15 cellular contexts compared by ENCODE assay signal in genomic region chr5:16808936-16809815, GRCh38.
DNase-seq lines count a peak whose midpoint lies in the region; ATAC-seq, FAIRE-seq and TF ChIP-seq lines count a peak whose summit lies in the region.
"Had no signal": no experiment of that assay in that cellular context is flagged by ENCODE, and none has a peak within 500 bp of the region (broad histone marks: within the 10 kb centered on the region; RNA-seq: fewer than 3 reads in every experiment).

No MANE protein-coding gene starts in this region.

- H3K27me3 Mint-ChIP-seq in brain = no peaks in the 10 kb centered on the region
- H3K27me3 Mint-ChIP-seq: central memory CD8-positive, alpha-beta T cell had no signal

- BruUV-seq in HepG2 (replicated peaks; lab: Mats Ljungman, UMichigan) = no TSS peak

- H3K79me2 ChIP-seq in HepG2 (ENCODE audit: insufficient read depth, low read length) = no peaks in the 10 kb centered on the region

- peaks cover 45% of the 10 kb centered on the region for H3K4me1 Mint-ChIP-seq in brain
- H3K4me1 Mint-ChIP-seq: activated CD8-positive, alpha-beta memory T cell treated with anti-CD3 and anti-CD28 coated beads, Interleukin-2, amount 10 ng/mL, durations not matched to agents 7 days and 5 days; central memory CD8-positive, alpha-beta T cell had no signal

- H3K36me3 ChIP-seq in HepG2 (replicated peaks in 1 of 2; ENCODE audit: control insufficient read depth in 1 of 2, insufficient read depth in 2 of 2, low read length in 2 of 2) = no peaks in the 10 kb centered on the region
- H3K36me3 ChIP-seq in stomach = no peaks in the 10 kb centered on the region
- H3K36me3 ChIP-seq in esophagus muscularis mucosa = no peaks in the 10 kb centered on the region

- peaks cover 4% of the 10 kb centered on the region for H3K36me3 Mint-ChIP-seq in brain
- H3K36me3 Mint-ChIP-seq: activated CD8-positive, alpha-beta memory T cell treated with anti-CD3 and anti-CD28 coated beads, Interleukin-2, amount 10 ng/mL, durations not matched to agents 7 days and 5 days; CD14-positive monocyte had no signal

- CTCF ChIA-PET in HepG2 (lab: Yijun Ruan, JAX; ENCODE audit: low intra/inter-chr PET ratio, low total read pairs) = no interaction called here

- in situ Hi-C loops in HepG2 (cut with HindIII; ENCODE audit: extremely low pct_ligation_motif_present, low pct_unique_long_range_greater_than_20kb) = no loop called here

- H3K27me3 ChIP-seq in HepG2 (ENCODE audit: control insufficient read depth in 1 of 2, insufficient read depth in 2 of 2, low read length in 2 of 2) (no peaks in the 10 kb centered on the region), stomach (no peaks in the 10 kb centered on the region), esophagus muscularis mucosa (no peaks in the 10 kb centered on the region)

- no peak for TF ChIP-seq RAD21 in HepG2 (CRISPR knock-in tag; IDR thresholded peaks at IDR 0.05)

- H3K4me3 ChIP-seq in HepG2 (replicated peaks in 1 of 3; ENCODE audit: insufficient read depth in 1 of 3, low read depth in 2 of 3, low read length in 3 of 3) (peak overlapping the region in 2 of 3 experiments; percentile 25 to 48; a peak in 2 of 6 replicates), stomach (peak overlapping the region in 1 of 4 donors; percentile 3), esophagus muscularis mucosa (no peak overlapping the region)

- H3K27ac ChIP-seq in HepG2 (ENCODE audit: extremely low read length, insufficient read depth, low read length) (peak overlapping the region; percentile 58), stomach (peak overlapping the region in 4 of 5 donors; percentile 19 to 66 (median 44)), esophagus muscularis mucosa (replicated peaks in 1 of 4) (no peak overlapping the region)

- peak; percentile 54 for FAIRE-seq in HTR-8/SVneo (lab: Jason Lieb, UNC)
- peak; percentile 54 for FAIRE-seq in HepG2 (lab: Jason Lieb, UNC)

- H3K4me2 ChIP-seq in HepG2 (ENCODE audit: low read depth, low read length) = peak overlapping the region; percentile 67

- no peaks in the 10 kb centered on the region for H3K9me3 ChIP-seq in HepG2 (ENCODE audit: low read length)
- no peaks in the 10 kb centered on the region for H3K9me3 ChIP-seq in stomach
- H3K9me3 ChIP-seq in esophagus muscularis mucosa = no peaks in the 10 kb centered on the region

- H4K20me1 ChIP-seq in HepG2 (ENCODE audit: insufficient read depth, low read length) = no peaks in the 10 kb centered on the region

- H3K9ac ChIP-seq in HepG2 (ENCODE audit: insufficient read depth, low read depth, low read length) = no peak overlapping the region

- TF ChIP-seq CTCF in brain (conservative IDR thresholded peaks at IDR 0.05) (no peak), HepG2 (CRISPR knock-in tag; IDR thresholded peaks at IDR 0.05) (no peak), stomach (IDR thresholded peaks at IDR 0.05) (no peak), esophagus muscularis mucosa (IDR thresholded peaks at IDR 0.05) (no peak)

- no peak overlapping the region for H2AFZ ChIP-seq in HepG2 (ENCODE audit: low read length)

- 63% methylated on average over 13 of the region's 17 CpGs for WGBS in HepG2 (ENCODE audit: low lambda C conversion rate)
- WGBS in stomach, 5 donors = 70 to 74% (median 72%) methylated on average over 17 of the region's 17 CpGs
- 90% methylated on average over 17 of the region's 17 CpGs for WGBS in esophagus muscularis mucosa

- H3K27ac Mint-ChIP-seq in brain = peak overlapping the region; percentile 6 to 82 (median 74)
- H3K27ac Mint-ChIP-seq: activated CD8-positive, alpha-beta memory T cell treated with anti-CD3 and anti-CD28 coated beads, Interleukin-2, amount 10 ng/mL, durations not matched to agents 7 days and 5 days had no signal

- TF ChIP-seq EP300 in HepG2 (IDR thresholded peaks at IDR 0.05; ENCODE audit: low read depth in 2 of 2, low read length in 2 of 2) = no peak
- TF ChIP-seq EP300 in HepG2 (CRISPR knock-in tag; IDR thresholded peaks at IDR 0.05; ENCODE audit: borderline replicate concordance) = no peak
- no peak for TF ChIP-seq EP300 in stomach (IDR thresholded peaks at IDR 0.05)
- no peak for TF ChIP-seq EP300 in esophagus muscularis mucosa (IDR thresholded peaks at IDR 0.05)

- no peak for DNase-seq in HTR-8/SVneo (ENCODE audit: insufficient read length, low spot score)
- peak; percentile 10 for DNase-seq in HepG2 (ENCODE audit: low spot score)
- no peak for DNase-seq in stomach
- DNase-seq in globus pallidus (ENCODE audit: low spot score) = no peak
- no peak for DNase-seq in esophagus muscularis mucosa (ENCODE audit: extremely low spot score)
- DNase-seq in hepatic stellate cell (ENCODE audit: low spot score) = no peak
- DNase-seq: activated CD8-positive, alpha-beta memory T cell treated with anti-CD3 and anti-CD28 coated beads, Interleukin-2, amount 10 ng/mL, durations not matched to agents 7 days and 5 days; activated naive CD4-positive, alpha-beta T cell treated with anti-CD3 and anti-CD28 coated beads, Interleukin-2, amount 50 U/mL, for 16 hours; DND-41; NCI-H446 treated with DMSO at 0.1 percent for 48 hours; OCI-M1 had no signal

- peaks cover 41% of the 10 kb centered on the region for H3K4me1 ChIP-seq in HepG2 (ENCODE audit: insufficient read depth, low read length)
- H3K4me1 ChIP-seq in stomach = peaks cover 22 to 54% (median 27%) of the 10 kb centered on the region in 4 donors
- H3K4me1 ChIP-seq in esophagus muscularis mucosa = peaks cover 0 to 10% (median 8%) of the 10 kb centered on the region in 4 donors

- POLR2A ChIA-PET in HepG2 (lab: Yijun Ruan, JAX) = no interaction called here

- intact Hi-C loops in HepG2 (cut with micrococcal nuclease; ENCODE audit: unreplicated experiment) (no loop called here), stomach (cut with DNase I; ENCODE audit: low total_unique reads) (loop anchor here (10.0 kb wide), 1 partner anchor 126 kb away; the partner anchor contains the start of gene MYO10), esophagus muscularis mucosa (cut with DNase I) (no loop called here)

- TF ChIP-seq POLR2A in HepG2 (IDR thresholded peaks at IDR 0.05; ENCODE audit: insufficient read depth in 1 of 2, low read depth in 2 of 2, low read length in 2 of 2) = no peak
- TF ChIP-seq POLR2A in stomach (IDR thresholded peaks at IDR 0.05) = no peak
- TF ChIP-seq POLR2A in esophagus muscularis mucosa (IDR thresholded peaks at IDR 0.05; ENCODE audit: low read depth) = no peak

- peak overlapping the region; percentile 19 to 69 (median 25) for H3K4me3 Mint-ChIP-seq in brain
- H3K4me3 Mint-ChIP-seq: activated CD8-positive, alpha-beta memory T cell treated with anti-CD3 and anti-CD28 coated beads, Interleukin-2, amount 10 ng/mL, durations not matched to agents 7 days and 5 days; CD14-positive monocyte; central memory CD8-positive, alpha-beta T cell had no signal

- ATAC-seq in HepG2 (peak; percentile 85), HG03442 (IDR thresholded peaks at IDR 0.05; ENCODE audit: unreplicated experiment) (no peak)
- ATAC-seq: activated CD8-positive, alpha-beta memory T cell treated with anti-CD3 and anti-CD28 coated beads, Interleukin-2, amount 10 ng/mL, durations not matched to agents 7 days and 5 days had no signal

- H3K9me3 Mint-ChIP-seq in brain = peaks cover 0 to 4% (median 0%) of the 10 kb centered on the region in 5 experiments
- H3K9me3 Mint-ChIP-seq: CD14-positive monocyte had no signal

TF ChIP-seq in HepG2, 621 proteins besides CTCF, POLR2A, EP300 and RAD21 (continues in another document):
- TF ChIP-seq LCORL (IDR thresholded peaks at IDR 0.05) (no peak), LCORL (CRISPR knock-in tag; IDR thresholded peaks at IDR 0.05) (0 out of 2 replicates have a peak, but pooled peaks have one; percentile 25), ZNF331 (CRISPR knock-in tag; IDR thresholded peaks at IDR 0.05) (no peak), NFIC (IDR thresholded peaks at IDR 0.05; ENCODE audit: low read length) (0 out of 2 replicates have a peak, but pooled peaks have one; percentile 21), SALL1 (CRISPR knock-in tag; IDR thresholded peaks at IDR 0.05) (no peak), KLF12 (CRISPR knock-in tag; IDR thresholded peaks at IDR 0.05; ENCODE audit: borderline replicate concordance) (no peak), SMAD9 (CRISPR knock-in tag; IDR thresholded peaks at IDR 0.05) (no peak), THAP7 (CRISPR knock-in tag; IDR thresholded peaks at IDR 0.05) (no peak), ZNF430 (CRISPR knock-in tag; IDR thresholded peaks at IDR 0.05) (no peak), TFAP4 (IDR thresholded peaks at IDR 0.05; ENCODE audit: borderline replicate concordance, low read depth) (peak; percentile 36; the same call in 1 of the 2 replicates), FOXA3 (CRISPR knock-in tag; IDR thresholded peaks at IDR 0.05) (0 out of 2 replicates have a peak, but pooled peaks have one; percentile 11), RBAK (CRISPR knock-in tag; IDR thresholded peaks at IDR 0.05) (peak; percentile 58; the same call in 1 of the 2 replicates), MYC (CRISPR knock-in tag; IDR thresholded peaks at IDR 0.05; ENCODE audit: borderline replicate concordance) (peak; percentile 26; the same call in 1 of the 2 replicates), CBX2 (IDR thresholded peaks at IDR 0.05; ENCODE audit: low read depth, low read length) (no peak), CBX2 (CRISPR knock-in tag; IDR thresholded peaks at IDR 0.05; ENCODE audit: low read depth) (no peak)

Comparison
In these comparisons a context has a peak if more than half of its experiments do, and no peak if none do; other contexts are left out.
1. H3K27ac ChIP-seq: peak in HepG2 (single experiment) and stomach (4 of 5); none in esophagus muscularis mucosa (0 of 4).
2. H3K4me3 ChIP-seq: peak in HepG2 (2 of 3); none in esophagus muscularis mucosa (0 of 4).